24 cellular contexts compared by ENCODE assay signal in the genomic region with DNA sequence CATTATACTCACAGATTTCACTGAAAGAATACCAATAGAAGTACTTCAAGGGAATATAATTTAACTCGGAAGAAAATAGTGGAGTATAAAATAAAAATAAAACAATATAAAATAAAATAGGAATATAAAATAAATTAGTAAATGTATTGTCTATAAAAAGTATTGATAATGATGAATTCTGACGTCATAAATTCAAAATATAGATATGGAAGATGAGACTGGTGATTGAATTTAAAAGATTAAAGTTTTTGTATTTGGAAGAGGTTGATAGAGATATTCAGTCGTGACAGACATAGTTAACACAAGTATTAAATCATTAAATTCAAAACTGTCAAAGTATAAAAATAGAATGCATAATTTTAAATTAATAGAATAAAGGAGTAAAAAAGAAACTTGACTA.
DNase-seq lines count a peak whose midpoint lies in the region; ATAC-seq, FAIRE-seq and TF ChIP-seq lines count a peak whose summit lies in the region.
"Had no signal": no experiment of that assay in that cellular context is flagged by ENCODE, and none has a peak within 500 bp of the region (broad histone marks: within the 10 kb centered on the region; RNA-seq: fewer than 3 reads in every experiment).

No MANE protein-coding gene starts in this region.

- H3K4me3 ChIP-seq in kidney (ENCODE audit: low read length in 2 of 2) (no peak overlapping the region), Karpas-422 (ENCODE audit: low read length) (no peak overlapping the region)
- H3K4me3 ChIP-seq: A549; BLaER1 treated with 17β-estradiol and CSF1 and Interleukin-3, amounts not matched to agents 10 nM and 100 nM; GM12878 had no signal

- no peaks in the 10 kb centered on the region for H3K27me3 Mint-ChIP-seq in activated CD8-positive, alpha-beta T cell treated with anti-CD3 and anti-CD28 coated beads, Interleukin-2, amount 10 ng/mL, durations not matched to agents 7 days and 5 days (ENCODE audit: low read depth)
- H3K27me3 Mint-ChIP-seq: B cell; CD4-positive, alpha-beta T cell had no signal

- H3K4me1 ChIP-seq in kidney (ENCODE audit: control insufficient read depth in 1 of 2, insufficient read depth in 1 of 2, low read depth in 1 of 2, low read length in 2 of 2) (no peaks in the 10 kb centered on the region), Karpas-422 (ENCODE audit: low read length) (no peaks in the 10 kb centered on the region)
- H3K4me1 ChIP-seq: A549; BLaER1 treated with 17β-estradiol and CSF1 and Interleukin-3, amounts not matched to agents 10 nM and 100 nM; Caco-2 had no signal

- POLR2A ChIA-PET in activated CD8-positive, alpha-beta T cell treated with anti-CD3 and anti-CD28 coated beads, Interleukin-2, amount 10 ng/mL, durations not matched to agents 7 days and 5 days (lab: Charles Lee) = no interaction called here

- no peak for ATAC-seq in activated CD8-positive, alpha-beta T cell treated with anti-CD3 and anti-CD28 coated beads, Interleukin-2, amount 10 ng/mL, durations not matched to agents 7 days and 5 days
- ATAC-seq in GM19455 (IDR thresholded peaks at IDR 0.05; ENCODE audit: unreplicated experiment) = no peak
- ATAC-seq: A549; CD8-positive, alpha-beta T cell; GM12878 had no signal

- H3K27me3 ChIP-seq in Karpas-422 (ENCODE audit: low read length) = no peaks in the 10 kb centered on the region
- H3K27me3 ChIP-seq: BLaER1 treated with 17β-estradiol and CSF1 and Interleukin-3, amounts not matched to agents 10 nM and 100 nM had no signal

- no peaks in the 10 kb centered on the region for H3K9me3 Mint-ChIP-seq in activated CD8-positive, alpha-beta T cell treated with anti-CD3 and anti-CD28 coated beads, Interleukin-2, amount 10 ng/mL, durations not matched to agents 7 days and 5 days (ENCODE audit: insufficient read depth)

- no peak overlapping the region for H3K9ac ChIP-seq in kidney (ENCODE audit: low read length in 2 of 2)
- H3K9ac ChIP-seq in Karpas-422 (ENCODE audit: low read length) = no peak overlapping the region
- H3K9ac ChIP-seq: BLaER1 treated with 17β-estradiol and CSF1 and Interleukin-3, amounts not matched to agents 10 nM and 100 nM had no signal

- CTCF ChIA-PET in activated CD8-positive, alpha-beta T cell treated with anti-CD3 and anti-CD28 coated beads, Interleukin-2, amount 10 ng/mL, durations not matched to agents 7 days and 5 days (lab: Charles Lee) = no interaction called here

- no peak overlapping the region for H3K27ac ChIP-seq in kidney (ENCODE audit: low read depth in 2 of 2, low read length in 2 of 2)
- H3K27ac ChIP-seq in Karpas-422 (ENCODE audit: low read length) = no peak overlapping the region
- H3K27ac ChIP-seq: A549; BLaER1 treated with 17β-estradiol and CSF1 and Interleukin-3, amounts not matched to agents 10 nM and 100 nM; C4-2B had no signal

- no peak overlapping the region for H3K27ac Mint-ChIP-seq in activated CD8-positive, alpha-beta T cell treated with anti-CD3 and anti-CD28 coated beads, Interleukin-2, amount 10 ng/mL, durations not matched to agents 7 days and 5 days
- H3K27ac Mint-ChIP-seq: B cell; CD4-positive, alpha-beta T cell; CD8-positive, alpha-beta T cell had no signal

- H3K4me1 Mint-ChIP-seq in activated CD8-positive, alpha-beta T cell treated with anti-CD3 and anti-CD28 coated beads, Interleukin-2, amount 10 ng/mL, durations not matched to agents 7 days and 5 days (ENCODE audit: low read depth) = no peaks in the 10 kb centered on the region
- H3K4me1 Mint-ChIP-seq: B cell had no signal

- H3K36me3 ChIP-seq in kidney (ENCODE audit: control insufficient read depth in 1 of 2, insufficient read depth in 2 of 2, low read length in 2 of 2) (no peaks in the 10 kb centered on the region), Karpas-422 (ENCODE audit: insufficient read depth, low read length) (no peaks in the 10 kb centered on the region)
- H3K36me3 ChIP-seq: BLaER1 treated with 17β-estradiol and CSF1 and Interleukin-3, amounts not matched to agents 10 nM and 100 nM had no signal

- H3K4me3 Mint-ChIP-seq in activated CD8-positive, alpha-beta T cell treated with anti-CD3 and anti-CD28 coated beads, Interleukin-2, amount 10 ng/mL, durations not matched to agents 7 days and 5 days = no peak overlapping the region
- H3K4me3 Mint-ChIP-seq: B cell; CD4-positive, alpha-beta T cell; CD8-positive, alpha-beta T cell had no signal

- no peak overlapping the region for H2AFZ ChIP-seq in Karpas-422 (ENCODE audit: low read length)

- H3K9me2 ChIP-seq in Karpas-422 (replicated peaks; ENCODE audit: insufficient read depth, low read length) = no peaks in the 10 kb centered on the region

- no peaks in the 10 kb centered on the region for H4K20me1 ChIP-seq in Karpas-422 (ENCODE audit: insufficient read depth, low read depth, low read length)
- H4K20me1 ChIP-seq: BLaER1 treated with 17β-estradiol and CSF1 and Interleukin-3, amounts not matched to agents 10 nM and 100 nM had no signal

- intact Hi-C loops in kidney (cut with DNase I) = no loop called here

- DNase-seq in kidney = no peak
- no peak for DNase-seq in Karpas-422
- DNase-seq in activated CD8-positive, alpha-beta T cell treated with anti-CD3 and anti-CD28 coated beads, Interleukin-2, amount 10 ng/mL, durations not matched to agents 7 days and 5 days = no peak
- DNase-seq in stimulated activated naive CD4-positive, alpha-beta T cell (lab: John Stamatoyannopoulos, UW) = no peak
- DNase-seq: 8988T; AML-193; Caco-2; Calu3; CD4-positive, alpha-beta T cell; CD8-positive, alpha-beta T cell; DMS79 treated with DMSO at 0.1 percent for 48 hours; GDM1 had no signal

- FAIRE-seq in A204.1 (lab: Jason Lieb, UNC) (peak; percentile 68), G401.6 (lab: Jason Lieb, UNC) (peak; percentile 36), endometrium (lab: Jason Lieb, UNC) (peak; percentile 84), kidney (lab: Jason Lieb, UNC) (peak; percentile 80)
- FAIRE-seq: A549, D721Med, GM12878, GM12892, GM18507 had no signal

- H3K9me3 ChIP-seq in kidney (ENCODE audit: control insufficient read depth in 1 of 2, low read length in 2 of 2) = no peaks in the 10 kb centered on the region
- peaks cover 10% of the 10 kb centered on the region for H3K9me3 ChIP-seq in Karpas-422 (ENCODE audit: low read length)
- H3K9me3 ChIP-seq: A549; BLaER1 treated with 17β-estradiol and CSF1 and Interleukin-3, amounts not matched to agents 10 nM and 100 nM; Caco-2 had no signal

- H3K36me3 Mint-ChIP-seq in activated CD8-positive, alpha-beta T cell treated with anti-CD3 and anti-CD28 coated beads, Interleukin-2, amount 10 ng/mL, durations not matched to agents 7 days and 5 days (ENCODE audit: low read depth) = no peaks in the 10 kb centered on the region
- H3K36me3 Mint-ChIP-seq: CD8-positive, alpha-beta T cell had no signal

- no peak overlapping the region for H3K4me2 ChIP-seq in Karpas-422 (ENCODE audit: low read depth, low read length, poor library complexity, severe bottlenecking)
- H3K4me2 ChIP-seq: A549; BLaER1 treated with 17β-estradiol and CSF1 and Interleukin-3, amounts not matched to agents 10 nM and 100 nM had no signal

- H3K79me2 ChIP-seq in Karpas-422 (ENCODE audit: low read length) = no peaks in the 10 kb centered on the region

- no peak for TF ChIP-seq CTCF in kidney (IDR thresholded peaks at IDR 0.05; ENCODE audit: borderline replicate concordance, extremely low read depth, insufficient read depth)
